8 cellular contexts compared by ENCODE assay signal in the genomic region with DNA sequence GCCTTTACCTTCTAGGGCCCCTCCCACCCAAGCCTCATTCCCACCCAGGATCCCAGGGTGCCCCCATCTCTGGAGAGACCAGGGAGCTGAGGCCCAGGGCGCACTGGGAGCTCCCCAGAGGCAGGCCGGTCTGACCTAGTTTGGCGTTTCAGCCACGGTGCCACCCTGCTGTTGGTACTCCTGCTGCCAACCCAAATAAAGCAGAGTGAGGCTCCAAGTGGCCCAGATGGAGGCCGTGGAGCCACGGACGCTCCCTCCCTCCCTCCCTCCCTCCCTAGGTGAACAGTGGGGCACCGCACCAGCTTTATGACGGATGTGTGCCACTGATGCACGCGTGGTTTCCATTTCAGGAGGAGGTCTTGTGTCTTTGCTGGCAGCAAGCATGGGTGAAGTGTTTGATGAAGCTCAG. TPM values are rescaled to one million over a fixed set of nuclear protein-coding genes. Genes with fewer than 3 reads are reported as not detected.
DNase-seq lines count a peak whose midpoint lies in the region; ATAC-seq and TF ChIP-seq lines count a peak whose summit lies in the region.

No MANE protein-coding gene starts in this region.

- intact Hi-C loops in ovary (cut with DNase I), result loop anchor here (2.0 to 10.0 kb wide), 4 partner anchors 77 to 147 kb away; a partner anchor contains a TSS

- no peaks in the 10 kb centered on the region for H3K9me3 ChIP-seq in RWPE2 (ENCODE audit: severe bottlenecking)
- H3K9me3 ChIP-seq in ovary, result no peaks in the 10 kb centered on the region
- no peaks in the 10 kb centered on the region for H3K9me3 ChIP-seq in BE2C

- no peaks in the 10 kb centered on the region for H3K27me3 ChIP-seq in RWPE2 (ENCODE audit: insufficient read depth, poor library complexity, severe bottlenecking)
- H3K27me3 ChIP-seq in ovary, result no peaks in the 10 kb centered on the region
- no peaks in the 10 kb centered on the region for H3K27me3 ChIP-seq in BE2C

- TF ChIP-seq POLR2A in ovary (IDR thresholded peaks at IDR 0.05), result no peak

- ATAC-seq in RWPE2 (ENCODE audit: low read depth), result no peak
- ATAC-seq in GM18498 (IDR thresholded peaks at IDR 0.05; ENCODE audit: unreplicated experiment), result no peak

- H3K27ac ChIP-seq in C4-2B (peak overlapping the region; percentile 91), RWPE2 (ENCODE audit: poor library complexity, severe bottlenecking) (no peak overlapping the region), ovary (peak overlapping the region; percentile 24 to 49)

- H3K4me1 ChIP-seq in RWPE2 (ENCODE audit: insufficient read depth, poor library complexity, severe bottlenecking) (no peaks in the 10 kb centered on the region), ovary (ENCODE audit: insufficient read depth) (peaks cover 22% of the 10 kb centered on the region), BE2C (no peaks in the 10 kb centered on the region)

- H3K4me3 ChIP-seq in RWPE2 (ENCODE audit: severe bottlenecking), result no peak overlapping the region
- peak overlapping the region; percentile 79 for H3K4me3 ChIP-seq in ovary
- no peak overlapping the region for H3K4me3 ChIP-seq in BE2C (ENCODE audit: low read depth, low read length)

- TF ChIP-seq CTCF in C4-2B (conservative IDR thresholded peaks at IDR 0.05), result no peak
- TF ChIP-seq CTCF in RWPE2 (IDR thresholded peaks at IDR 0.05; ENCODE audit: poor library complexity, severe bottlenecking), result no peak
- TF ChIP-seq CTCF in ovary (IDR thresholded peaks at IDR 0.05), result no peak
- no peak for TF ChIP-seq CTCF in BE2C (IDR thresholded peaks at IDR 0.05; ENCODE audit: low read depth, low read length)

- TF ChIP-seq EP300 in ovary (IDR thresholded peaks at IDR 0.05), result no peak

- H3K36me3 ChIP-seq in RWPE2 (ENCODE audit: low read depth) (no peaks in the 10 kb centered on the region), ovary (no peaks in the 10 kb centered on the region), BE2C (no peaks in the 10 kb centered on the region)

- DNase-seq in RWPE2 (ENCODE audit: low spot score) (peak; percentile 48), ovary (peak in 3 of 5 donors; percentile 29 to 42 (median 31)), HK-2 (ENCODE audit: unreplicated experiment) (no peak), AML-193 (lab: John Stamatoyannopoulos, UW) (no peak), BE2C (no peak)
- peak; percentile 21 for DNase-seq in effector CD8-positive, alpha-beta T cell (lab: John Stamatoyannopoulos, UW)

- WGBS in ovary, 3 donors, result 49 to 57% (median 57%) methylated on average over 11 of the region's 11 CpGs

RNA-seq across cellular contexts. Expression of a gene that starts 1.8 kb away (rescaled TPM):
- total RNA-seq in ovary, result 10 to 100 TPM; 19.8 to 41.2 (median 35.3) TPM
- 10 to 100 TPM; 20.2 to 41.2 TPM for polyA plus RNA-seq in ovary
- polyA plus RNA-seq in BE2C (2012; ENCODE audit: insufficient read depth, insufficient read length, low read depth), result 4.3 TPM

Comparison
In these comparisons a context has a peak if more than half of its experiments do, and no peak if none do; other contexts are left out.
1. DNase-seq: peak in RWPE2 (single experiment), effector CD8-positive, alpha-beta T cell (single experiment) and ovary (3 of 5); none in HK-2 (single experiment), AML-193 (0 of 2) and BE2C (single experiment).